ENCODE assay signal across 1 cellular context in genomic region chr6:21739241-21739640, GRCh38.
TF ChIP-seq lines count a peak whose summit lies in the region.

No MANE protein-coding gene starts in this region.

TF ChIP-seq in H1, 55 proteins besides CTCF, POLR2A, EP300 and RAD21 (continued from another document):
- TF ChIP-seq YY1 (IDR thresholded peaks at IDR 0.05; ENCODE audit: low read depth, low read length) (no peak), TAF1 (IDR thresholded peaks at IDR 0.05; ENCODE audit: low read depth, low read length) (no peak), NRF1 (IDR thresholded peaks at IDR 0.05; ENCODE audit: low read depth, low read length) (no peak), TCF12 (IDR thresholded peaks at IDR 0.05; ENCODE audit: low read depth, low read length) (no peak), RXRA (IDR thresholded peaks at IDR 0.05; ENCODE audit: insufficient read depth, low read depth, low read length) (no peak), HDAC2 (IDR thresholded peaks at IDR 0.05; ENCODE audit: borderline replicate concordance in 1 of 2, low read depth in 2 of 2, low read length in 2 of 2) (no peak), CHD2 (IDR thresholded peaks at IDR 0.05; ENCODE audit: low read length) (no peak)
- TF ChIP-seq, protein P1, sequence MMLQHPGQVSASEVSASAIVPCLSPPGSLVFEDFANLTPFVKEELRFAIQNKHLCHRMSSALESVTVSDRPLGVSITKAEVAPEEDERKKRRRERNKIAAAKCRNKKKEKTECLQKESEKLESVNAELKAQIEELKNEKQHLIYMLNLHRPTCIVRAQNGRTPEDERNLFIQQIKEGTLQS (IDR thresholded peaks at IDR 0.05; ENCODE audit: insufficient read depth, low read depth, low read length), result no peak
